In genomic region chr9:127916665-127917581, GRCh38 we compare ENCODE assay signal across 8 cellular contexts. TPM values are rescaled to one million over a fixed set of nuclear protein-coding genes. Genes with fewer than 3 reads are reported as not detected.
DNase-seq lines count a peak whose midpoint lies in the region; ATAC-seq and TF ChIP-seq lines count a peak whose summit lies in the region.

A gene with protein sequence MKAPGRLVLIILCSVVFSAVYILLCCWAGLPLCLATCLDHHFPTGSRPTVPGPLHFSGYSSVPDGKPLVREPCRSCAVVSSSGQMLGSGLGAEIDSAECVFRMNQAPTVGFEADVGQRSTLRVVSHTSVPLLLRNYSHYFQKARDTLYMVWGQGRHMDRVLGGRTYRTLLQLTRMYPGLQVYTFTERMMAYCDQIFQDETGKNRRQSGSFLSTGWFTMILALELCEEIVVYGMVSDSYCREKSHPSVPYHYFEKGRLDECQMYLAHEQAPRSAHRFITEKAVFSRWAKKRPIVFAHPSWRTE (minus strand): TSS chr9:127917041. CDS start chr9:127916419, 622 bp downstream.

- ATAC-seq in HG02763 (IDR thresholded peaks at IDR 0.05; ENCODE audit: unreplicated experiment): peak; percentile 73
- ATAC-seq in left ventricle myocardium superior: peak; percentile 94

- H3K4me3 ChIP-seq in GM12875 (ENCODE audit: low read depth, low read length): peak within 1 kb of the TSS; percentile 96
- H3K4me3 ChIP-seq in urinary bladder (ENCODE audit: low read depth, low read length): peak within 1 kb of the TSS; percentile 61

- no peaks in the 10 kb centered on the region for H3K4me1 ChIP-seq in urinary bladder (ENCODE audit: insufficient read depth)

- DNase-seq in NCI-H1436 treated with DMSO at 0.1 percent for 48 hours (lab: John Stamatoyannopoulos, UW) (peak; percentile 51), left ventricle myocardium superior (peak; percentile 98), pulmonary artery endothelial cell (ENCODE audit: low read depth, low spot score) (peak; percentile 62)

- no peaks in the 10 kb centered on the region for H3K36me3 ChIP-seq in urinary bladder (ENCODE audit: insufficient read depth)

- TF ChIP-seq CTCF in GM12875 (IDR thresholded peaks at IDR 0.05; ENCODE audit: borderline replicate concordance, insufficient read depth, low read depth, low read length): no peak

- WGBS in urinary bladder: 3% methylated on average over 75 of the region's 75 CpGs

- H3K27ac ChIP-seq in angular gyrus (ENCODE audit: low read depth, low read length) (peak within 1 kb of the TSS; percentile 71), urinary bladder (ENCODE audit: low read depth) (peak within 1 kb of the TSS; percentile 48)

- intact Hi-C loops in T-helper 2 cell treated with Interferon-gamma antibody and Interleukin-4, amounts not matched to agents 100 ng/mL and 5 ng/mL, for 36 hours (cut with micrococcal nuclease): loop anchor here (1.0 to 5.0 kb wide), 4 partner anchors 14 to 145 kb away; partner anchors contain the start of gene ST6GALNAC6
- intact Hi-C loops in left ventricle myocardium superior (cut with micrococcal nuclease): no loop called here

RNA-seq across cellular contexts. Expression of the gene that starts here (rescaled TPM):
- 23.2 and 23.8 TPM in 2 replicates for total RNA-seq in T-helper 2 cell treated with Interferon-gamma antibody and Interleukin-4, amounts not matched to agents 100 ng/mL and 5 ng/mL, for 36 hours
- total RNA-seq in left ventricle myocardium superior: 28.5 TPM
- total RNA-seq in pulmonary artery endothelial cell: 62.0 and 69.0 TPM in 2 replicates
- total RNA-seq in urinary bladder: 6.8 TPM
- polyA plus RNA-seq in urinary bladder: 35.1 TPM

Comparison
In these comparisons a context has a peak if more than half of its experiments do, and no peak if none do; other contexts are left out.
1. Peak in every context shown above with its lines: DNase-seq, ATAC-seq, H3K4me3 ChIP-seq and H3K27ac ChIP-seq.